ENCODE assay signal across 8 cellular contexts in the genomic region with DNA sequence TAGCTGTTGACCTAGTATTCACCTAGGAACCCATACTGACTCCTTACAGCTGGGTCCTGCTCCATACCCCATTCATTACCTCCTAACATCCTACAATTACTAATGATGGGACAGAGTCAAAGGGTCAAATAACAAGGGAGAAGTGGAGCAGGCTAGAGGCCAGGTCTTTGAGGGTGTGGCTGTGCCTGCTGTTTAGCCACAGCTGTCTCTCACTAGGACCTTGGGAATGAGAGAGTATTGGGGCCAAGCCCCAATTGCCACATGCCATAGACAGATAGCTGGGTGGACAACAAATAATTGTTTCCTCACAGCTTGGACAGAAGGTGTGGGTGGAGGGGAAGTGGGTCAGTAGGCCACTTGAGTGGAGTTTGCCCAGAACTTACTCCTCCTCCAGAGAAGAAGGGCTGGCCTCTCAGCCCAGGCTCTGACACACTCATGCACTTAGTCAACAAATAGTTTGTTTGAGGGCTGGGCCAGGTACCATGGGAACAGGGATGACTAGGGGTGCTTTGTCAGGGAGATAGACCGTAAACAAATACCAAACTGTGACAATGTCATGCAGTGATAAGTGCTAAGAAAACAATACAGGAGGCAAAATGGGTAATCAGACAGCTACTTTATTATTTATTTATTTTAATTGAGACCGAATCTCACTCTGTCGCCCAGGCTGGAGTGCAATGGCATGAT. TPM values are rescaled to one million over a fixed set of nuclear protein-coding genes. Genes with fewer than 3 reads are reported as not detected.
A peak's percentile ranks its signal among the peaks of the same experiment; 100 is the strongest.
DNase-seq lines count a peak whose midpoint lies in the region; ATAC-seq and TF ChIP-seq lines count a peak whose summit lies in the region.

No MANE protein-coding gene starts in this region.

- peak overlapping the region; percentile 68 to 90 (median 78) for H3K27ac ChIP-seq in heart left ventricle

- H3K9me3 ChIP-seq in heart left ventricle: no peaks in the 10 kb centered on the region

- intact Hi-C loops in heart left ventricle (cut with DNase I): no loop called here

- no peaks in the 10 kb centered on the region for H3K27me3 ChIP-seq in heart left ventricle

- no peak for TF ChIP-seq POLR2A in heart left ventricle (IDR thresholded peaks at IDR 0.05)

- ATAC-seq in heart left ventricle (peak; percentile 92 to 96 (median 94)), HG03095 (IDR thresholded peaks at IDR 0.05; ENCODE audit: unreplicated experiment) (no peak)

- 15 to 30% (median 27%) methylated on average over 3 of the region's 3 CpGs for WGBS in heart left ventricle, 4 donors

- H3K36me3 ChIP-seq in heart left ventricle: peaks cover 0 to 20% (median 0%) of the 10 kb centered on the region in 9 donors

- no peak for TF ChIP-seq CTCF in heart left ventricle (IDR thresholded peaks at IDR 0.05)

- no peak overlapping the region for H3K4me3 ChIP-seq in heart left ventricle

- DNase-seq in COR-L47 (lab: John Stamatoyannopoulos, UW) (peak; percentile 94), LoVo (ENCODE audit: low spot score) (peak; percentile 85), heart left ventricle (peak in 4 of 5 donors; percentile 67 to 91 (median 74)), pulmonary artery endothelial cell (ENCODE audit: low read depth, low spot score) (peak; percentile 89), SKM-1 treated with dmso at 0.1 percent for 144 hours (lab: John Stamatoyannopoulos, UW; ENCODE audit: unreplicated experiment) (no peak), NCI-H1930 (lab: John Stamatoyannopoulos, UW) (no peak)
- peak; percentile 25 for DNase-seq in activated T-helper 9 cell treated with anti-CD3 and anti-CD28 coated beads, Interleukin-2, amount 50 U/mL, for 16 hours (ENCODE audit: low read depth)

- peaks cover 15 to 74% (median 61%) of the 10 kb centered on the region in 12 donors for H3K4me1 ChIP-seq in heart left ventricle

RNA-seq across cellular contexts. Expression of a gene that starts 10.2 kb away (rescaled TPM):
- total RNA-seq in heart left ventricle (10 to 100 TPM; 14.4 to 31.2 (median 20.1) TPM), pulmonary artery endothelial cell (23.2 and 27.1 TPM in 2 replicates)
- polyA plus RNA-seq in heart left ventricle: 10 to 100 TPM; 25.7 to 28.0 TPM

RNA-seq across cellular contexts. Expression of a gene that starts 11.0 kb away (rescaled TPM):
- total RNA-seq in heart left ventricle (100 to 1,000 TPM in 2 of 9 donors, 10 to 100 TPM in 7; 66.5 to 145 (median 90.9) TPM), pulmonary artery endothelial cell (230 and 252 TPM in 2 replicates)
- 100 to 1,000 TPM; 179 to 191 TPM for polyA plus RNA-seq in heart left ventricle

RNA-seq across cellular contexts. Expression of a gene that starts 15.2 kb away (rescaled TPM):
- total RNA-seq in heart left ventricle (10 to 100 TPM; 26.2 to 42.5 (median 32.5) TPM), pulmonary artery endothelial cell (73.7 and 85.2 TPM in 2 replicates)
- 10 to 100 TPM; 27.8 to 31.1 TPM for polyA plus RNA-seq in heart left ventricle

RNA-seq across cellular contexts. Expression of a gene that starts 15.6 kb away (rescaled TPM):
- total RNA-seq in heart left ventricle: 10 to 100 TPM; 24.9 to 87.5 (median 31.4) TPM
- polyA plus RNA-seq in heart left ventricle: 10 to 100 TPM; 10.6 to 26.3 TPM
- 34.2 and 56.6 TPM in 2 replicates for total RNA-seq in pulmonary artery endothelial cell

RNA-seq across cellular contexts. Expression of a gene that starts 27.0 kb away (rescaled TPM):
- total RNA-seq in heart left ventricle: 1 to 10 TPM in 4 of 9 donors, under 1 TPM in 2, not detected in 3; 0.78 to 5.8 (median 1.7) TPM
- polyA plus RNA-seq in heart left ventricle: 1 to 10 TPM; 1.7 to 1.8 TPM
- not detected in 2 replicates for total RNA-seq in pulmonary artery endothelial cell

Comparison
In these comparisons a context has a peak if more than half of its experiments do, and no peak if none do; other contexts are left out.
1. DNase-seq: peak in COR-L47 (single experiment), LoVo (single experiment), activated T-helper 9 cell treated with anti-CD3 and anti-CD28 coated beads, Interleukin-2, amount 50 U/mL, for 16 hours (single experiment), heart left ventricle (4 of 5) and pulmonary artery endothelial cell (single experiment); none in SKM-1 treated with dmso at 0.1 percent for 144 hours (single experiment) and NCI-H1930 (0 of 2).